24 cellular contexts compared by ENCODE assay signal in the genomic region with DNA sequence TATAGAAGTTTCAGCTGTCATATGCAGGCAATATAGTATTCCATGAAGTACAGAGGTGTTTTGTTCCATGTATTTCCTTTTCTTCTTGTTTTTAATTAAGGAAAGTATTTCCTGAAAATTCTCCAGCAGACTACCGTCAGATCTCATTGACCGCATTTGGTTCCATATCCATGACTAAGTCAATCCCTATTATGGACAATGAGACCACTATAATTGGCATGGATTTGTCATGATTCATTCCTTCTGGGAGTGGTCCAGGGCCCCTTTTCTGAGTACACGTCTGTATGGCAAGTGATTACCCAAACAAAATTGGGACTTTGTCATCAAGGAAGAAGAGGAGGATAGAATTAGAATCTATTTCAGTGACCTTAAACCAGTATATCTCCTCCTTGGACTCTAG.
"Had no signal": no experiment of that assay in that cellular context is flagged by ENCODE, and none has a peak within 500 bp of the region (broad histone marks: within the 10 kb centered on the region; RNA-seq: fewer than 3 reads in every experiment).

No MANE protein-coding gene starts in this region.

- H3K36me3 Mint-ChIP-seq: activated naive CD4-positive, alpha-beta T cell treated with anti-CD3 and anti-CD28 coated beads, Interleukin-2, amount 10 ng/mL, durations not matched to agents 7 days and 5 days; activated naive CD8-positive, alpha-beta T cell treated with anti-CD3 and anti-CD28 coated beads for 36 hours had no signal

- H3K4me1 ChIP-seq: body of pancreas, Peyer's patch had no signal

- H3K4me3 Mint-ChIP-seq: activated CD4-positive, alpha-beta memory T cell treated with anti-CD3 and anti-CD28 coated beads, Interleukin-2, amount 10 ng/mL, durations not matched to agents 7 days and 5 days; activated naive CD4-positive, alpha-beta T cell treated with anti-CD3 and anti-CD28 coated beads, Interleukin-2, amount 10 ng/mL, durations not matched to agents 7 days and 5 days; activated naive CD8-positive, alpha-beta T cell treated with anti-CD3 and anti-CD28 coated beads for 36 hours; activated T-cell treated with anti-CD3 and anti-CD28 coated beads, Interleukin-2, amount 50 U/mL, for 72 hours; T-helper 17 cell had no signal

- H3K36me3 ChIP-seq: Peyer's patch had no signal

- H3K9ac ChIP-seq: KMS-11 had no signal

- FAIRE-seq: bronchial epithelial cell had no signal

- H3K9me3 ChIP-seq: body of pancreas, Peyer's patch had no signal

- H3K4me1 Mint-ChIP-seq: activated CD4-positive, alpha-beta memory T cell treated with anti-CD3 and anti-CD28 coated beads, Interleukin-2, amount 10 ng/mL, durations not matched to agents 7 days and 5 days; activated naive CD4-positive, alpha-beta T cell treated with anti-CD3 and anti-CD28 coated beads, Interleukin-2, amount 10 ng/mL, durations not matched to agents 7 days and 5 days; activated naive CD8-positive, alpha-beta T cell treated with anti-CD3 and anti-CD28 coated beads for 36 hours; T-helper 17 cell had no signal

- DNase-seq: activated CD4-positive, alpha-beta memory T cell treated with anti-CD3 and anti-CD28 coated beads, Interleukin-2, amount 10 ng/mL, durations not matched to agents 7 days and 5 days; activated CD4-positive, alpha-beta T cell treated with anti-CD3 and anti-CD28 coated beads, Interleukin-2, amount 50 U/mL, for 1 hour; activated CD4-positive, CD25-positive, alpha-beta regulatory T cell; activated CD8-positive, alpha-beta memory T cell treated with anti-CD3 and anti-CD28 coated beads, Interleukin-2, amount 50 U/mL, for 4 hours; activated gamma-delta T cell treated with Interleukin-2 at 50 U/mL for 16 hours; activated naive CD4-positive, alpha-beta T cell treated with anti-CD3 and anti-CD28 coated beads, Interleukin-2, amount 10 ng/mL, durations not matched to agents 7 days and 5 days; activated naive CD8-positive, alpha-beta T cell treated with anti-CD3 and anti-CD28 coated beads for 36 hours; activated T-cell treated with anti-CD3 and anti-CD28 coated beads, Interleukin-2, amount 50 U/mL, for 72 hours; body of pancreas; central memory CD4-positive, alpha-beta T cell; MM.1S; NCI-H1105; NCI-H1436; NCI-H187; NCI-H2081; NCI-H446; NCI-H524; Peyer's patch; SHP77 treated with DMSO at 0.1 percent for 48 hours; T-helper 17 cell; T-helper 9 cell had no signal

- H3K27ac ChIP-seq: body of pancreas, KMS-11, Peyer's patch had no signal

- H3K4me3 ChIP-seq: body of pancreas, Peyer's patch had no signal

- H3K27me3 Mint-ChIP-seq: activated naive CD8-positive, alpha-beta T cell treated with anti-CD3 and anti-CD28 coated beads for 36 hours had no signal

- H3K9me3 Mint-ChIP-seq: activated CD4-positive, alpha-beta memory T cell treated with anti-CD3 and anti-CD28 coated beads, Interleukin-2, amount 10 ng/mL, durations not matched to agents 7 days and 5 days; activated naive CD4-positive, alpha-beta T cell treated with anti-CD3 and anti-CD28 coated beads, Interleukin-2, amount 10 ng/mL, durations not matched to agents 7 days and 5 days; activated naive CD8-positive, alpha-beta T cell treated with anti-CD3 and anti-CD28 coated beads for 36 hours; activated T-cell treated with anti-CD3 and anti-CD28 coated beads, Interleukin-2, amount 50 U/mL, for 72 hours; activated T-helper 2 cell treated with anti-CD3 and anti-CD28 coated beads, Interferon-gamma antibody, Interleukin-2, Interleukin-4, amounts not matched to agents 10 μg/mL and 5 μg/mL and 100 μg/mL, durations not matched to agents 14 hours and 24 hours and 36 hours had no signal

- ATAC-seq: activated T-cell treated with anti-CD3 and anti-CD28 coated beads, Interleukin-2, amount 50 U/mL, for 72 hours; body of pancreas; T-helper 17 cell had no signal

- H3K27me3 ChIP-seq: body of pancreas, Peyer's patch had no signal

- H3K4me2 ChIP-seq: KMS-11 had no signal

- H3K27ac Mint-ChIP-seq: activated CD4-positive, alpha-beta memory T cell treated with anti-CD3 and anti-CD28 coated beads, Interleukin-2, amount 10 ng/mL, durations not matched to agents 7 days and 5 days; activated naive CD4-positive, alpha-beta T cell treated with anti-CD3 and anti-CD28 coated beads, Interleukin-2, amount 10 ng/mL, durations not matched to agents 7 days and 5 days; activated naive CD8-positive, alpha-beta T cell treated with anti-CD3 and anti-CD28 coated beads for 36 hours; activated T-cell treated with anti-CD3 and anti-CD28 coated beads, Interleukin-2, amount 50 U/mL, for 72 hours; activated T-helper 2 cell treated with anti-CD3 and anti-CD28 coated beads, Interferon-gamma antibody, Interleukin-2, Interleukin-4, amounts not matched to agents 10 μg/mL and 5 μg/mL and 100 μg/mL, durations not matched to agents 14 hours and 24 hours and 36 hours; T-helper 17 cell had no signal
